ENCODE assay signal across 8 cellular contexts in the genomic region with DNA sequence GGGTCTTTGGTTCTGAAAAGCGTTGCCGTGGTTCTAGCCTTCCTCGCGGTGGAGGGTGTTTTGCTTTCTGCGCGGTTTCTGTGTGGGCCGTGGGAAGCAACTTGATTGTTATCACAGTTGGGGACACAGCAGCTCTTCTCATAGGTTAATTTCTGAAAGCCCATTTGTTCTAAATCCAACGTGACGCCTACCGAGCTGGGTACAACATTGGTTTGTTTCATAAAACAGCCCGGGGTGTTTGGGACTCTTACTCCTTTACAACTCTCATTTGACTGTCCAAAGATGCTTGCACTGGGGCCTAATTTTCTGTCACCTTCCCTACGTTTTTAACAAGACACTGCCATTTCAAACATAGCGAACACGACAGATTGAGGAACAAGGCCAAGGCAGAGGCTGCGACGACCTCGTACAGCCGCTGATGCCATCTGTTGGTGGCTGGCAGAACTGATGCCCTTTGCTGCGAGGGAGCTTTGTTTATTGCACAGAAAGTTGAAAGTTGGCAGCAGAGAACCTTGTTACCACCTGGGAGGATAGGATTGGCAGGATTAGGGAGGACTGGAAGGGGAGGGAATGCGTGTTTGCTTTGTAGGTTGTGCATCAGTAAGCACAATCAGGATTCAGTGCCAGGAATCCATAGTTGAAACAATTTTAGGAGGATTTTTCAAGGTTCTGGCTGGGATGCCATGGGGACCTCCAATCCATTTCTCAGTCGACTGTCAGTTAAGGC.
DNase-seq lines count a peak whose midpoint lies in the region; ATAC-seq and TF ChIP-seq lines count a peak whose summit lies in the region.

No MANE protein-coding gene starts in this region.

- peak overlapping the region; percentile 87 for H3K27ac Mint-ChIP-seq in activated naive CD8-positive, alpha-beta T cell
- H3K27ac Mint-ChIP-seq in progenitor cell of endocrine pancreas: peak overlapping the region; percentile 89
- no peak overlapping the region for H3K27ac Mint-ChIP-seq in type B pancreatic cell

- no peak overlapping the region for H3K27ac ChIP-seq in SU-DHL-6 (ENCODE audit: low read depth, low read length)

- H3K36me3 ChIP-seq in SU-DHL-6 (ENCODE audit: low read length): no peaks in the 10 kb centered on the region

- H3K4me2 ChIP-seq in SU-DHL-6 (ENCODE audit: low read depth, low read length, poor library complexity, severe bottlenecking): no peak overlapping the region

- no peaks in the 10 kb centered on the region for H4K20me1 ChIP-seq in SU-DHL-6 (ENCODE audit: low read depth, low read length)

- H3K9me3 ChIP-seq in SU-DHL-6 (ENCODE audit: insufficient read depth, low read length): no peaks in the 10 kb centered on the region

- no peak overlapping the region for H3K9ac ChIP-seq in SU-DHL-6 (ENCODE audit: low read length)

- H3K4me3 ChIP-seq in SU-DHL-6 (ENCODE audit: insufficient read depth, low read length, poor library complexity, severe bottlenecking): no peak overlapping the region

- no peaks in the 10 kb centered on the region for H3K27me3 ChIP-seq in SU-DHL-6 (ENCODE audit: low read length)

- H3K79me2 ChIP-seq in SU-DHL-6 (ENCODE audit: insufficient read depth, low read length): no peaks in the 10 kb centered on the region

- peak overlapping the region; percentile 76 for H3K4me3 Mint-ChIP-seq in activated naive CD8-positive, alpha-beta T cell
- H3K4me3 Mint-ChIP-seq in progenitor cell of endocrine pancreas (ENCODE audit: low read depth) (no peak overlapping the region), type B pancreatic cell (no peak overlapping the region)

- H3K9me3 Mint-ChIP-seq in activated naive CD8-positive, alpha-beta T cell (ENCODE audit: low read depth): no peaks in the 10 kb centered on the region
- peaks cover 6% of the 10 kb centered on the region for H3K9me3 Mint-ChIP-seq in progenitor cell of endocrine pancreas (ENCODE audit: low read depth)
- no peaks in the 10 kb centered on the region for H3K9me3 Mint-ChIP-seq in type B pancreatic cell

- no peaks in the 10 kb centered on the region for H3K9me2 ChIP-seq in SU-DHL-6 (replicated peaks; ENCODE audit: insufficient read depth, low read length)

- H3K36me3 Mint-ChIP-seq in activated naive CD8-positive, alpha-beta T cell: peaks cover 5% of the 10 kb centered on the region
- peaks cover 6% of the 10 kb centered on the region for H3K36me3 Mint-ChIP-seq in progenitor cell of endocrine pancreas (ENCODE audit: insufficient read depth)
- H3K36me3 Mint-ChIP-seq in type B pancreatic cell: no peaks in the 10 kb centered on the region

- intact Hi-C loops in Right ventricle myocardium inferior (cut with DNase I): loop anchor here (1.0 to 10.0 kb wide), 2 partner anchors 97 to 159 kb away; no protein-coding TSS in a partner anchor

- peaks cover 69% of the 10 kb centered on the region for H3K4me1 Mint-ChIP-seq in activated naive CD8-positive, alpha-beta T cell (ENCODE audit: low read depth)
- peaks cover 18% of the 10 kb centered on the region for H3K4me1 Mint-ChIP-seq in progenitor cell of endocrine pancreas (ENCODE audit: low read depth)
- peaks cover 30% of the 10 kb centered on the region for H3K4me1 Mint-ChIP-seq in type B pancreatic cell (ENCODE audit: unreplicated experiment)

- DNase-seq in AG20443 (ENCODE audit: low spot score) (peak; percentile 78), NCI-H1105 (lab: John Stamatoyannopoulos, UW) (peak; percentile 75), Right ventricle myocardium inferior (ENCODE audit: missing footprints) (peak; percentile 84), progenitor cell of endocrine pancreas (ENCODE audit: low spot score, unreplicated experiment) (peak; percentile 17), type B pancreatic cell (ENCODE audit: extremely low spot score, unreplicated experiment) (no peak)

- H2AFZ ChIP-seq in SU-DHL-6 (ENCODE audit: low read depth, low read length, severe bottlenecking): no peak overlapping the region

- peak; percentile 91 for TF ChIP-seq CTCF in SU-DHL-6 (IDR thresholded peaks at IDR 0.05; ENCODE audit: insufficient read depth, low read length, poor library complexity, severe bottlenecking)
- peak; percentile 75 for TF ChIP-seq CTCF in progenitor cell of endocrine pancreas (IDR thresholded peaks at IDR 0.05; ENCODE audit: unreplicated experiment)
- TF ChIP-seq CTCF in type B pancreatic cell (conservative IDR thresholded peaks at IDR 0.05): peak; percentile 79

- peak; percentile 72 for ATAC-seq in GM21447 (IDR thresholded peaks at IDR 0.05; ENCODE audit: unreplicated experiment)
- ATAC-seq in Right ventricle myocardium inferior: peak; percentile 68

- no peaks in the 10 kb centered on the region for H3K27me3 Mint-ChIP-seq in activated naive CD8-positive, alpha-beta T cell
- H3K27me3 Mint-ChIP-seq in progenitor cell of endocrine pancreas (no peaks in the 10 kb centered on the region), type B pancreatic cell (peaks cover 3% of the 10 kb centered on the region)

- no peaks in the 10 kb centered on the region for H3F3A ChIP-seq in SU-DHL-6 (ENCODE audit: insufficient read depth)
